In genomic region chr1:19640363-19641316, GRCh38 we compare ENCODE assay signal across 11 cellular contexts. TPM values are rescaled to one million over a fixed set of nuclear protein-coding genes. Genes with fewer than 3 reads are reported as not detected.
DNase-seq lines count a peak whose midpoint lies in the region; ATAC-seq and TF ChIP-seq lines count a peak whose summit lies in the region.
"Had no signal": no experiment of that assay in that cellular context is flagged by ENCODE, and none has a peak within 500 bp of the region (broad histone marks: within the 10 kb centered on the region; RNA-seq: fewer than 3 reads in every experiment).

No MANE protein-coding gene starts in this region.

- peaks cover 21% of the 10 kb centered on the region for H3K36me3 Mint-ChIP-seq in Calu3 (ENCODE audit: insufficient read depth, unreplicated experiment)
- no peaks in the 10 kb centered on the region for H3K36me3 Mint-ChIP-seq in glutamatergic neuron (ENCODE audit: unreplicated experiment)

- BruUV-seq in Calu3 (replicated peaks; lab: Mats Ljungman, UMichigan): no TSS peak

- TF ChIP-seq CTCF in Calu3 (IDR thresholded peaks at IDR 0.05; ENCODE audit: unreplicated experiment): no peak
- no peak for TF ChIP-seq CTCF in colonic mucosa (IDR thresholded peaks at IDR 0.05)
- no peak for TF ChIP-seq CTCF in glutamatergic neuron (IDR thresholded peaks at IDR 0.05; ENCODE audit: partially characterized antibody, unreplicated experiment)

- DNase-seq in Calu3 (peak; percentile 55), NCI-H2171 (lab: John Stamatoyannopoulos, UW) (peak; percentile 20), colonic mucosa (peak; percentile 85), myocyte (ENCODE audit: low read depth) (peak; percentile 67), glutamatergic neuron (no peak), Right ventricle myocardium inferior (ENCODE audit: missing footprints) (no peak)
- DNase-seq: NCI-H1930; stimulated activated naive CD4-positive, alpha-beta T cell had no signal

- H3K4me1 Mint-ChIP-seq in Calu3 (ENCODE audit: low read depth, unreplicated experiment): peaks cover 23% of the 10 kb centered on the region
- peaks cover under 1% of the 10 kb centered on the region for H3K4me1 Mint-ChIP-seq in glutamatergic neuron (ENCODE audit: low read depth, unreplicated experiment)

- no peaks in the 10 kb centered on the region for H3K36me3 ChIP-seq in colonic mucosa

- intact Hi-C loops in Calu3 (cut with micrococcal nuclease; ENCODE audit: unreplicated experiment) (no loop called here), colonic mucosa (cut with DNase I) (loop anchor here (5.0 kb wide), 1 partner anchor 43 kb away; a partner anchor contains a TSS), Right ventricle myocardium inferior (cut with DNase I) (no loop called here)

- H3K9ac ChIP-seq in colonic mucosa (ENCODE audit: low read depth in 2 of 2, low read length in 2 of 2): peak overlapping the region; percentile 5 to 30

- H3K4me1 ChIP-seq in colonic mucosa: peaks cover 15% of the 10 kb centered on the region

- no peaks in the 10 kb centered on the region for H3K27me3 ChIP-seq in colonic mucosa

- no peak overlapping the region for H3K4me3 Mint-ChIP-seq in Calu3 (ENCODE audit: low read depth, unreplicated experiment)
- no peak overlapping the region for H3K4me3 Mint-ChIP-seq in glutamatergic neuron (ENCODE audit: unreplicated experiment)

- no peak for ATAC-seq in HG02623 (IDR thresholded peaks at IDR 0.05; ENCODE audit: unreplicated experiment)
- ATAC-seq in HG03097 (IDR thresholded peaks at IDR 0.05; ENCODE audit: low FRiP score, unreplicated experiment): no peak
- ATAC-seq in Right ventricle myocardium inferior: no peak

- H3K27ac Mint-ChIP-seq in Calu3 (ENCODE audit: unreplicated experiment) (peak overlapping the region; percentile 42), glutamatergic neuron (ENCODE audit: unreplicated experiment) (no peak overlapping the region)

- H3K9me3 Mint-ChIP-seq in Calu3 (ENCODE audit: low read depth, unreplicated experiment) (no peaks in the 10 kb centered on the region), glutamatergic neuron (ENCODE audit: unreplicated experiment) (peaks cover 8% of the 10 kb centered on the region)

- peak overlapping the region; percentile 87 for H3K27ac ChIP-seq in colonic mucosa

- no peak overlapping the region for H3K4me3 ChIP-seq in colonic mucosa

- H3K9me3 ChIP-seq in colonic mucosa: no peaks in the 10 kb centered on the region

- H3K27me3 Mint-ChIP-seq in Calu3 (ENCODE audit: unreplicated experiment): no peaks in the 10 kb centered on the region
- H3K27me3 Mint-ChIP-seq in glutamatergic neuron (ENCODE audit: unreplicated experiment): peaks cover 10% of the 10 kb centered on the region

- CTCF ChIA-PET in Calu3 (lab: Charles Lee): interaction anchor here (0.8 to 1.0 kb wide), 3 partner anchors 13 to 21 kb away, joined by 3 to 8 read pairs (median 3); no protein-coding TSS in a partner anchor

RNA-seq across cellular contexts. Expression of gene NBL1, which starts 3.5 kb away (rescaled TPM):
- 100 and 112 TPM in 2 replicates for total RNA-seq in Calu3 (2022)
- total RNA-seq in colonic mucosa: 100 to 1,000 TPM; 340 to 393 TPM
- total RNA-seq in myocyte: 4.3 and 5.3 TPM in 2 replicates
- 70.5 TPM for polyA plus RNA-seq in myocyte (2012)
- total RNA-seq in glutamatergic neuron (ENCODE audit: unreplicated experiment): 14.4 TPM
- 55.0 TPM for total RNA-seq in Right ventricle myocardium inferior

RNA-seq across cellular contexts. Expression of gene HTR6, which starts 24.0 kb away (rescaled TPM):
- total RNA-seq in Calu3 (2022) (not detected in 2 replicates), colonic mucosa (not detected), myocyte (0.10 TPM in 1 of 2 replicates, not detected in the other), glutamatergic neuron (ENCODE audit: unreplicated experiment) (not detected), Right ventricle myocardium inferior (not detected)
- polyA plus RNA-seq in myocyte (2012): not detected
- polyA plus RNA-seq: adipose tissue had no signal

Comparison
In these comparisons a context has a peak if more than half of its experiments do, and no peak if none do; other contexts are left out.
1. DNase-seq: peak in Calu3 (single experiment), NCI-H2171 (single experiment), colonic mucosa (single experiment) and myocyte (single experiment); none in glutamatergic neuron (single experiment) and Right ventricle myocardium inferior (single experiment).